ENCODE assay signal across 28 cellular contexts in genomic region chr11:44654596-44654995, GRCh38.
"Had no signal": no experiment of that assay in that cellular context is flagged by ENCODE, and none has a peak within 500 bp of the region (broad histone marks: within the 10 kb centered on the region; RNA-seq: fewer than 3 reads in every experiment).

No MANE protein-coding gene starts in this region.

- H3K4me3 Mint-ChIP-seq: naive thymus-derived CD8-positive, alpha-beta T cell; natural killer cell treated with Interleukin-12 subunit alpha and Interleukin-12 subunit beta and Interleukin-15 and Interleukin-18, amount 100 ng/mL, for 72 hours; nephron progenitor cell; neural crest cell; stimulated activated memory B cell treated with anti-CD40 and anti-IgM and Interleukin-4, amounts not matched to agents 10 μg/mL and 1 μg/mL and 100 μg/mL, for 72 hours; stimulated activated naive CD8-positive, alpha-beta T cell treated with anti-CD3 and anti-CD28 coated beads, Interleukin-15, Interleukin-2, amounts not matched to agents 100 ng/mL and 50 ng/mL, for 24 hours had no signal

- H3K27ac ChIP-seq: ovary, parathyroid adenoma, psoas muscle, right lobe of liver, sigmoid colon, stomach, thoracic aorta, thyroid gland, tibial nerve, upper lobe of left lung, vagina had no signal

- H3K9me3 Mint-ChIP-seq: natural killer cell treated with Interleukin-12 subunit alpha and Interleukin-12 subunit beta and Interleukin-15 and Interleukin-18, amount 100 ng/mL, for 72 hours; neural crest cell; stimulated activated memory B cell treated with anti-CD40 and anti-IgM and Interleukin-4, amounts not matched to agents 10 μg/mL and 1 μg/mL and 100 μg/mL, for 72 hours; stimulated activated naive CD8-positive, alpha-beta T cell treated with anti-CD3 and anti-CD28 coated beads, Interleukin-15, Interleukin-2, amounts not matched to agents 100 ng/mL and 50 ng/mL, for 24 hours had no signal

- H2AFZ ChIP-seq: parathyroid adenoma had no signal

- H3K4me3 ChIP-seq: ovary, psoas muscle, right lobe of liver, sigmoid colon, stomach, thoracic aorta, thyroid gland, tibial nerve, upper lobe of left lung, vagina had no signal

- H3K9ac ChIP-seq: parathyroid adenoma had no signal

- H3K4me1 ChIP-seq: parathyroid adenoma, psoas muscle, right lobe of liver, stomach, thyroid gland, tibial nerve, upper lobe of left lung, vagina had no signal

- DNase-seq: naive B cell; naive thymus-derived CD8-positive, alpha-beta T cell; nephron progenitor cell; occipital lobe; ovary; psoas muscle; right lobe of liver; sigmoid colon; small intestine; stimulated activated CD4-positive, alpha-beta T cell treated with anti-CD3 and anti-CD28 coated beads, Interleukin-12 subunit alpha, Interleukin-12 subunit beta, amount 100 ng/mL, for 4 hours; stimulated activated CD4-positive, alpha-beta T cell treated with anti-CD3 and anti-CD28 coated beads, Interleukin-1b, Interleukin-23, amount 100 ng/mL, for 48 hours; stimulated activated CD4-positive, alpha-beta T cell treated with anti-CD3 and anti-CD28 coated beads, Interleukin-4, amount 100 ng/mL, for 1 hour; stimulated activated CD4-positive, alpha-beta T cell treated with anti-CD3 and anti-CD28 coated beads, Interleukin-4, amount 100 ng/mL, for 4 hours; stimulated activated CD8-positive, alpha-beta memory T cell treated with anti-CD3 and anti-CD28 coated beads, Interleukin-4, amount 100 ng/mL, for 48 hours; stimulated activated naive CD4-positive, alpha-beta T cell treated with Interleukin-2 at 50 U/mL for 16 hours; stomach; thyroid gland; trophoblast cell had no signal

- ATAC-seq: naive thymus-derived CD8-positive, alpha-beta T cell; psoas muscle; stimulated activated memory B cell treated with anti-CD40 and anti-IgM and Interleukin-4, amounts not matched to agents 10 μg/mL and 1 μg/mL and 100 μg/mL, for 72 hours had no signal

- H3K27me3 ChIP-seq: ovary, right lobe of liver, sigmoid colon, thyroid gland, tibial nerve, upper lobe of left lung, vagina had no signal

- H3K36me3 Mint-ChIP-seq: naive thymus-derived CD8-positive, alpha-beta T cell; natural killer cell treated with Interleukin-12 subunit alpha and Interleukin-12 subunit beta and Interleukin-15 and Interleukin-18, amount 100 ng/mL, for 72 hours; stimulated activated memory B cell treated with anti-CD40 and anti-IgM and Interleukin-4, amounts not matched to agents 10 μg/mL and 1 μg/mL and 100 μg/mL, for 72 hours had no signal

- H3K27ac Mint-ChIP-seq: naive thymus-derived CD8-positive, alpha-beta T cell; natural killer cell treated with Interleukin-12 subunit alpha and Interleukin-12 subunit beta and Interleukin-15 and Interleukin-18, amount 100 ng/mL, for 72 hours; nephron progenitor cell; progenitor cell of endocrine pancreas; stimulated activated memory B cell treated with anti-CD40 and anti-IgM and Interleukin-4, amounts not matched to agents 10 μg/mL and 1 μg/mL and 100 μg/mL, for 72 hours; stimulated activated naive CD8-positive, alpha-beta T cell treated with anti-CD3 and anti-CD28 coated beads, Interleukin-15, Interleukin-2, amounts not matched to agents 100 ng/mL and 50 ng/mL, for 24 hours had no signal

- H3K9me3 ChIP-seq: ovary, psoas muscle, right lobe of liver, sigmoid colon, stomach, thoracic aorta, thyroid gland, tibial nerve, upper lobe of left lung, vagina had no signal

- H3K36me3 ChIP-seq: ovary, right lobe of liver, sigmoid colon, stomach, thoracic aorta, thyroid gland, tibial nerve, upper lobe of left lung, vagina had no signal

- H3K79me2 ChIP-seq: parathyroid adenoma had no signal
